Comparison of ENCODE assay signal across 28 cellular contexts in genomic region chr3:193548406-193548805, GRCh38. TPM values are rescaled to one million over a fixed set of nuclear protein-coding genes. Genes with fewer than 3 reads are reported as not detected.
A peak's percentile ranks its signal among the peaks of the same experiment; 100 is the strongest.
DNase-seq lines count a peak whose midpoint lies in the region; ATAC-seq lines count a peak whose summit lies in the region.
"Had no signal": no experiment of that assay in that cellular context is flagged by ENCODE, and none has a peak within 500 bp of the region (broad histone marks: within the 10 kb centered on the region; RNA-seq: fewer than 3 reads in every experiment).

No MANE protein-coding gene starts in this region.

- no peak overlapping the region for H3K4me3 Mint-ChIP-seq in activated naive CD4-positive, alpha-beta T cell treated with anti-CD3 and anti-CD28 coated beads for 36 hours
- H3K4me3 Mint-ChIP-seq: activated T-helper 1 cell treated with anti-CD3 and anti-CD28 coated beads, Interleukin-12 subunit alpha, Interleukin-12 subunit beta, Interleukin-2, Interleukin-4 antibody, amounts not matched to agents 30 ng/mL and 10 ng/mL and 1 ng/mL, durations not matched to agents 14 hours and 24 hours and 36 hours had no signal

- CTCF ChIA-PET in activated naive CD4-positive, alpha-beta T cell treated with anti-CD3 and anti-CD28 coated beads for 36 hours (lab: Charles Lee) = no interaction called here

- H3K27me3 Mint-ChIP-seq in activated naive CD4-positive, alpha-beta T cell treated with anti-CD3 and anti-CD28 coated beads for 36 hours (ENCODE audit: low read depth) = no peaks in the 10 kb centered on the region

- intact Hi-C loops in head of caudate nucleus (cut with DNase I) = no loop called here
- intact Hi-C loops in activated naive CD4-positive, alpha-beta T cell treated with anti-CD3 and anti-CD28 coated beads for 36 hours (cut with micrococcal nuclease) = no loop called here

- H3K36me3 Mint-ChIP-seq in activated naive CD4-positive, alpha-beta T cell treated with anti-CD3 and anti-CD28 coated beads for 36 hours (ENCODE audit: low read depth) = peaks cover 4% of the 10 kb centered on the region

- ATAC-seq in HG03045 (IDR thresholded peaks at IDR 0.05; ENCODE audit: unreplicated experiment) = no peak
- no peak for ATAC-seq in stimulated activated naive CD8-positive, alpha-beta T cell treated with anti-CD3 and anti-CD28 coated beads, Interleukin-15, Interleukin-2, amounts not matched to agents 100 U/mL and 50 U/mL, for 24 hours
- ATAC-seq: HepG2, left lung had no signal

- peaks cover 11% of the 10 kb centered on the region for H3K9me3 Mint-ChIP-seq in activated naive CD4-positive, alpha-beta T cell treated with anti-CD3 and anti-CD28 coated beads for 36 hours

- no peaks in the 10 kb centered on the region for H3K4me1 Mint-ChIP-seq in activated naive CD4-positive, alpha-beta T cell treated with anti-CD3 and anti-CD28 coated beads for 36 hours (ENCODE audit: low read depth)

- peak; percentile 92 for DNase-seq in COLO829 (ENCODE audit: low spot score)
- DNase-seq in amygdala (lab: John Stamatoyannopoulos, UW) = peak in 38 of 56 donors; percentile 4 to 77 (median 36)
- DNase-seq in head of caudate nucleus = peak in 28 of 42 donors; percentile 8 to 76 (median 34)
- peak in 43 of 56 donors; percentile 4 to 79 (median 30) for DNase-seq in nucleus accumbens (lab: John Stamatoyannopoulos, UW)
- DNase-seq in activated naive CD4-positive, alpha-beta T cell treated with anti-CD3 and anti-CD28 coated beads for 36 hours = no peak
- DNase-seq in stimulated activated naive CD8-positive, alpha-beta T cell treated with anti-CD3 and anti-CD28 coated beads, Interleukin-15, Interleukin-2, amounts not matched to agents 100 U/mL and 50 U/mL, for 24 hours = no peak
- DNase-seq in dedifferentiated amniotic fluid mesenchymal stem cell (ENCODE audit: extremely low spot score) = no peak
- DNase-seq: activated CD4-positive, alpha-beta T cell treated with anti-CD3 and anti-CD28 coated beads, Interleukin-2, amount 50 U/mL, for 4 hours; activated naive CD4-positive, alpha-beta T cell treated with anti-CD3 and anti-CD28 coated beads, Interleukin-2, amount 50 U/mL, for 16 hours; amniotic stem cell; Caco-2; central memory CD4-positive, alpha-beta T cell; esophagus squamous epithelium; GF-D8; Kasumi-1; left lung; NCI-H1930; NCI-H226; NCI-H69; retina; stimulated activated CD8-positive, alpha-beta memory T cell treated with anti-CD3 and anti-CD28 coated beads, Interleukin-4, amount 100 ng/mL, for 48 hours; T-helper 1 cell; upper lobe of left lung had no signal

- H3K27ac Mint-ChIP-seq in activated naive CD4-positive, alpha-beta T cell treated with anti-CD3 and anti-CD28 coated beads for 36 hours = no peak overlapping the region
- H3K27ac Mint-ChIP-seq: activated T-helper 1 cell treated with anti-CD3 and anti-CD28 coated beads, Interleukin-12 subunit alpha, Interleukin-12 subunit beta, Interleukin-2, Interleukin-4 antibody, amounts not matched to agents 30 ng/mL and 10 ng/mL and 1 ng/mL, durations not matched to agents 14 hours and 24 hours and 36 hours had no signal

RNA-seq across cellular contexts. Expression of gene ATP13A4, which starts 6.3 kb away (rescaled TPM):
- 1 to 10 TPM; 2.4 to 2.8 TPM for total RNA-seq in activated naive CD4-positive, alpha-beta T cell treated with anti-CD3 and anti-CD28 coated beads for 36 hours
- total RNA-seq: dermis microvascular lymphatic vessel endothelial cell, mesenteric fat pad had no signal

RNA-seq across cellular contexts. Expression of gene OPA1, which starts 44.6 kb away (rescaled TPM):
- 10 to 100 TPM; 91.7 to 96.0 TPM for total RNA-seq in activated naive CD4-positive, alpha-beta T cell treated with anti-CD3 and anti-CD28 coated beads for 36 hours

Comparison
In these comparisons a context has a peak if more than half of its experiments do, and no peak if none do; other contexts are left out.
1. DNase-seq: peak in COLO829 (single experiment), amygdala (38 of 56), head of caudate nucleus (28 of 42) and nucleus accumbens (43 of 56); none in activated naive CD4-positive, alpha-beta T cell treated with anti-CD3 and anti-CD28 coated beads for 36 hours (single experiment), stimulated activated naive CD8-positive, alpha-beta T cell treated with anti-CD3 and anti-CD28 coated beads, Interleukin-15, Interleukin-2, amounts not matched to agents 100 U/mL and 50 U/mL, for 24 hours (single experiment) and dedifferentiated amniotic fluid mesenchymal stem cell (single experiment).